ENCODE assay signal across 8 cellular contexts in genomic region chr4:95548738-95549245, GRCh38. TPM values are rescaled to one million over a fixed set of nuclear protein-coding genes. Genes with fewer than 3 reads are reported as not detected.
DNase-seq lines count a peak whose midpoint lies in the region; ATAC-seq and TF ChIP-seq lines count a peak whose summit lies in the region.

UNC5C (minus strand) TSS chr4:95548973.

- peaks cover 13% of the 10 kb centered on the region for H3K4me1 Mint-ChIP-seq in activated CD8-positive, alpha-beta memory T cell treated with anti-CD3 and anti-CD28 coated beads, Interleukin-2, amount 10 ng/mL, durations not matched to agents 7 days and 5 days
- peaks cover 20% of the 10 kb centered on the region for H3K4me1 Mint-ChIP-seq in T-helper 2 cell treated with Interferon-gamma antibody and Interleukin-4, amounts not matched to agents 5 μg/mL and 100 μg/mL, for 36 hours (ENCODE audit: low read depth)

- ATAC-seq in activated CD8-positive, alpha-beta memory T cell treated with anti-CD3 and anti-CD28 coated beads, Interleukin-2, amount 10 ng/mL, durations not matched to agents 7 days and 5 days: no peak
- ATAC-seq in upper lobe of right lung: peak; percentile 75
- ATAC-seq in HG03039 (IDR thresholded peaks at IDR 0.05; ENCODE audit: unreplicated experiment): no peak

- H3K27me3 Mint-ChIP-seq in activated CD8-positive, alpha-beta memory T cell treated with anti-CD3 and anti-CD28 coated beads, Interleukin-2, amount 10 ng/mL, durations not matched to agents 7 days and 5 days: peaks cover 49% of the 10 kb centered on the region
- peaks cover 57% of the 10 kb centered on the region for H3K27me3 Mint-ChIP-seq in T-helper 2 cell treated with Interferon-gamma antibody and Interleukin-4, amounts not matched to agents 5 μg/mL and 100 μg/mL, for 36 hours (ENCODE audit: low read depth)

- H3K27ac ChIP-seq in esophagus muscularis mucosa (replicated peaks in 1 of 4): peak within 1 kb of the TSS; percentile 71 to 83 (median 76)
- peak within 1 kb of the TSS; percentile 84 for H3K27ac ChIP-seq in upper lobe of right lung

- no peaks in the 10 kb centered on the region for H3K9me3 Mint-ChIP-seq in activated CD8-positive, alpha-beta memory T cell treated with anti-CD3 and anti-CD28 coated beads, Interleukin-2, amount 10 ng/mL, durations not matched to agents 7 days and 5 days (ENCODE audit: low read depth)
- H3K9me3 Mint-ChIP-seq in T-helper 2 cell treated with Interferon-gamma antibody and Interleukin-4, amounts not matched to agents 5 μg/mL and 100 μg/mL, for 36 hours: no peaks in the 10 kb centered on the region

- H3K9me3 ChIP-seq in esophagus muscularis mucosa (no peaks in the 10 kb centered on the region), mucosa of stomach (ENCODE audit: control insufficient read depth, low read length) (no peaks in the 10 kb centered on the region), upper lobe of right lung (no peaks in the 10 kb centered on the region)

- H3K27ac Mint-ChIP-seq in activated CD8-positive, alpha-beta memory T cell treated with anti-CD3 and anti-CD28 coated beads, Interleukin-2, amount 10 ng/mL, durations not matched to agents 7 days and 5 days: peak within 1 kb of the TSS; percentile 12
- H3K27ac Mint-ChIP-seq in T-helper 2 cell treated with Interferon-gamma antibody and Interleukin-4, amounts not matched to agents 5 μg/mL and 100 μg/mL, for 36 hours: peak within 1 kb of the TSS; percentile 83

- H3K4me1 ChIP-seq in esophagus muscularis mucosa: peaks cover 7 to 28% (median 25%) of the 10 kb centered on the region in 4 donors
- H3K4me1 ChIP-seq in mucosa of stomach (ENCODE audit: control insufficient read depth, insufficient read depth, low read length): no peaks in the 10 kb centered on the region
- H3K4me1 ChIP-seq in upper lobe of right lung: no peaks in the 10 kb centered on the region

- TF ChIP-seq POLR2A in esophagus muscularis mucosa (IDR thresholded peaks at IDR 0.05; ENCODE audit: low read depth): no peak

- H3K36me3 ChIP-seq in esophagus muscularis mucosa (no peaks in the 10 kb centered on the region), mucosa of stomach (ENCODE audit: control insufficient read depth, insufficient read depth, low read length) (no peaks in the 10 kb centered on the region), upper lobe of right lung (no peaks in the 10 kb centered on the region)

- intact Hi-C loops in esophagus muscularis mucosa (cut with DNase I) (no loop called here), upper lobe of right lung (cut with DNase I) (no loop called here)

- TF ChIP-seq CTCF in esophagus muscularis mucosa (IDR thresholded peaks at IDR 0.05): no peak
- TF ChIP-seq CTCF in upper lobe of right lung (IDR thresholded peaks at IDR 0.05): no peak

- CTCF ChIA-PET in activated CD8-positive, alpha-beta memory T cell treated with anti-CD3 and anti-CD28 coated beads, Interleukin-2, amount 10 ng/mL, durations not matched to agents 7 days and 5 days (lab: Charles Lee): no interaction called here

- H3K36me3 Mint-ChIP-seq in activated CD8-positive, alpha-beta memory T cell treated with anti-CD3 and anti-CD28 coated beads, Interleukin-2, amount 10 ng/mL, durations not matched to agents 7 days and 5 days: no peaks in the 10 kb centered on the region
- no peaks in the 10 kb centered on the region for H3K36me3 Mint-ChIP-seq in T-helper 2 cell treated with Interferon-gamma antibody and Interleukin-4, amounts not matched to agents 5 μg/mL and 100 μg/mL, for 36 hours (ENCODE audit: low read depth)

- H3K9ac ChIP-seq in mucosa of stomach (ENCODE audit: low read length): peak within 1 kb of the TSS; percentile 55

- H3K27me3 ChIP-seq in esophagus muscularis mucosa: peaks cover 0 to 57% (median 13%) of the 10 kb centered on the region in 4 donors
- peaks cover 33% of the 10 kb centered on the region for H3K27me3 ChIP-seq in mucosa of stomach (ENCODE audit: control insufficient read depth, insufficient read depth, low read length)
- H3K27me3 ChIP-seq in upper lobe of right lung: peaks cover 12% of the 10 kb centered on the region

- WGBS in esophagus muscularis mucosa: under 1% methylated on average over 23 of the region's 37 CpGs

- peak within 1 kb of the TSS; percentile 74 for H3K4me3 Mint-ChIP-seq in activated CD8-positive, alpha-beta memory T cell treated with anti-CD3 and anti-CD28 coated beads, Interleukin-2, amount 10 ng/mL, durations not matched to agents 7 days and 5 days
- peak within 1 kb of the TSS; percentile 92 for H3K4me3 Mint-ChIP-seq in T-helper 2 cell treated with Interferon-gamma antibody and Interleukin-4, amounts not matched to agents 5 μg/mL and 100 μg/mL, for 36 hours

- H3K4me3 ChIP-seq in esophagus muscularis mucosa (peak within 1 kb of the TSS; percentile 52 to 70 (median 58)), mucosa of stomach (ENCODE audit: low read length) (no peak within 1 kb of the TSS), upper lobe of right lung (peak within 1 kb of the TSS; percentile 56)

- no peak for DNase-seq in activated CD8-positive, alpha-beta memory T cell treated with anti-CD3 and anti-CD28 coated beads, Interleukin-2, amount 10 ng/mL, durations not matched to agents 7 days and 5 days
- DNase-seq in activated CD8-positive, alpha-beta memory T cell treated with anti-CD3 and anti-CD28 coated beads, Interleukin-2, amount 50 U/mL, for 48 hours: no peak
- DNase-seq in T-helper 2 cell treated with Interferon-gamma antibody and Interleukin-4, amounts not matched to agents 5 μg/mL and 100 μg/mL, for 36 hours (ENCODE audit: low spot score): peak; percentile 7
- DNase-seq in esophagus muscularis mucosa (ENCODE audit: extremely low spot score) (no peak), upper lobe of right lung (peak; percentile 78), NAMALWA (ENCODE audit: low spot score) (no peak)

- TF ChIP-seq EP300 in esophagus muscularis mucosa (IDR thresholded peaks at IDR 0.05): no peak

RNA-seq across cellular contexts. Expression of gene UNC5C, which starts in this region (rescaled TPM):
- not detected for total RNA-seq in activated CD8-positive, alpha-beta memory T cell treated with anti-CD3 and anti-CD28 coated beads, Interleukin-2, amount 10 ng/mL, durations not matched to agents 7 days and 5 days
- 1 to 10 TPM; 1.7 to 2.4 (median 2.0) TPM for total RNA-seq in esophagus muscularis mucosa
- total RNA-seq in upper lobe of right lung: 6.7 TPM

Comparison
In these comparisons a context has a peak if more than half of its experiments do, and no peak if none do; other contexts are left out.
1. DNase-seq: peak in T-helper 2 cell treated with Interferon-gamma antibody and Interleukin-4, amounts not matched to agents 5 μg/mL and 100 μg/mL, for 36 hours (single experiment) and upper lobe of right lung (single experiment); none in activated CD8-positive, alpha-beta memory T cell treated with anti-CD3 and anti-CD28 coated beads, Interleukin-2, amount 10 ng/mL, durations not matched to agents 7 days and 5 days (single experiment), activated CD8-positive, alpha-beta memory T cell treated with anti-CD3 and anti-CD28 coated beads, Interleukin-2, amount 50 U/mL, for 48 hours (single experiment), esophagus muscularis mucosa (single experiment) and NAMALWA (single experiment).